ENCODE assay signal across 8 cellular contexts in the genomic region with DNA sequence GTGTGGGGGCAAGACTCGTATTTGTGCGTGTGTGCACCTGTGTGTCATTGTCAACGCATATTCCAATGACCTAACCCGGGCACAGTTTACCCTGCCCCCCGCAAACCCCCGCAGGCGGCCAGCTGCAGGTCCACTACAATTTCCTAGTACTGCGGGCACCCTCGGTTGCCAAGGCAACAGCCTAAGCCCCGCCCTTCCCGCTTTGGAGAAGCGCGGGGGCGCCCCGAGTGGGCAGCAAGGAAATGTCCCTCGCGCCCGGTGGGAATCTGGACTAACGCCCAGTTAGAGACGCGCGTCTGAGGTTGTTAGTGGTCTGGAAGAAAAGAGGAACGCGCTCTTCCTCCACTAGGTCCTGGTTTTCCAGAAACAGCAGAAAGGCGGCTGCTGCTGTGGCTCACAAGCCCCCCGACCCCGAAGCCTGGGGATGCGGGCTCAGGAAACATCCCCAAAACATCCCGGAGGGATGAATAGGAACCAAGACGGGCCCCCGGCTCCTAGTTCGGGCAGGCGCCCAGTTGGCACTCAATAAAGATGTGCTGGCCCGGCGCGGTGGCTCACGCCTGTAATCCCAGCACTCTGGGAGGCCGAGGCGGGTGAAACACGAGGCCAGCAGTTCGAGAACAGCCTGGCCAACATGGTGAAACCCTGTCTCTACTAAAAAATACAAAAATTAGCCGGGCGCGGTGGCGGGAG. TPM values are rescaled to one million over a fixed set of nuclear protein-coding genes. Genes with fewer than 3 reads are reported as not detected.
DNase-seq lines count a peak whose midpoint lies in the region; ATAC-seq, FAIRE-seq and TF ChIP-seq lines count a peak whose summit lies in the region.

No MANE protein-coding gene starts in this region.

- WGBS in GM12878 (ENCODE audit: insufficient coverage, insufficient replicate concordance, low lambda C conversion rate, missing lambda C conversion rate): 53% methylated on average over 45 of the region's 45 CpGs

- TF ChIP-seq EP300 in GM12878 (IDR thresholded peaks at IDR 0.05; ENCODE audit: borderline replicate concordance in 1 of 2, control insufficient read depth in 1 of 2, low read depth in 2 of 2, low read length in 2 of 2): no peak

- SMC1A ChIA-PET in GM12878 (lab: Charles Lee; ENCODE audit: uncharacterized antibody, unreplicated experiment): interaction anchor here (1.5 to 5.2 kb wide), 2 partner anchors 12 to 34 kb away, joined by 4 to 33 read pairs; partner anchors contain the start of genes PARP3 and RRP9

- H3K4me2 ChIP-seq in GM12878 (ENCODE audit: control insufficient read depth, insufficient read depth): peak overlapping the region; percentile 76

- CTCF ChIA-PET in GM12878 (lab: Yijun Ruan, JAX): interaction anchor here (0.9 to 5.3 kb wide), 4 partner anchors 13 to 33 kb away, joined by 3 to 79 read pairs (median 4); partner anchors contain the start of genes PARP3 and RRP9

- H3K9me3 ChIP-seq in GM12878 (replicated peaks; ENCODE audit: control insufficient read depth, insufficient read depth, low read length): no peaks in the 10 kb centered on the region
- H3K9me3 ChIP-seq in iPS-18a (ENCODE audit: control insufficient read depth, low read depth, low read length): no peaks in the 10 kb centered on the region

- intact Hi-C loops in GM12878 (cut with micrococcal nuclease; ENCODE audit: unreplicated experiment): no loop called here

- H3K27me3 ChIP-seq in GM12878 (replicated peaks in 1 of 2; ENCODE audit: control insufficient read depth in 2 of 2, insufficient read depth in 2 of 2, low read length in 1 of 2) (no peaks in the 10 kb centered on the region), iPS-18a (ENCODE audit: control insufficient read depth, insufficient read depth, low read length) (peaks cover 40% of the 10 kb centered on the region)

- ATAC-seq in GM12878: no peak

- in situ Hi-C loops in GM12878 (cut with MboI): no loop called here

- H3K36me3 ChIP-seq in GM12878 (ENCODE audit: control insufficient read depth in 2 of 2, insufficient read depth in 2 of 2, low read length in 1 of 2): no peaks in the 10 kb centered on the region
- H3K36me3 ChIP-seq in iPS-18a (ENCODE audit: control insufficient read depth, low read depth, low read length): no peaks in the 10 kb centered on the region

- POLR2A ChIA-PET in GM12878 (lab: Charles Lee): interaction anchor here (0.7 kb wide), 1 partner anchor 33 kb away, joined by 3 read pairs; no protein-coding TSS in a partner anchor

- BruUV-seq in GM12878 (replicated peaks; lab: Mats Ljungman, UMichigan): no TSS peak

- H3K27ac ChIP-seq in GM12878 (ENCODE audit: control insufficient read depth, insufficient read depth) (no peak overlapping the region), iPS-18a (ENCODE audit: low read length) (no peak overlapping the region)

- FAIRE-seq in GM12878 (lab: Jason Lieb, UNC) (no peak), GM19239 (lab: Jason Lieb, UNC) (no peak)

- no peak overlapping the region; the same call in 1 of the 2 replicates for H3K9ac ChIP-seq in GM12878 (ENCODE audit: control insufficient read depth, insufficient read depth, low read length)
- no peak overlapping the region for H3K9ac ChIP-seq in iPS-18a (ENCODE audit: low read length)

- DNase-seq in DMS53 (lab: John Stamatoyannopoulos, UW) (peak; percentile 13), DMS53 treated with DMSO at 0.1 percent for 48 hours (lab: John Stamatoyannopoulos, UW; ENCODE audit: unreplicated experiment) (no peak), NCI-H69 (lab: John Stamatoyannopoulos, UW) (peak; percentile 88), GM12878 (ENCODE audit: low read depth, low spot score) (no peak), retina (peak; percentile 90), GM19239 (ENCODE audit: insufficient read length, low spot score) (no peak), NCI-H1048 (lab: John Stamatoyannopoulos, UW) (no peak)

- H3K4me3 ChIP-seq in GM12878 (peak overlapping the region; percentile 84; the same call in 1 of the 2 replicates), iPS-18a (ENCODE audit: low read length) (peak overlapping the region; percentile 52)

- H3K4me1 ChIP-seq in GM12878 (ENCODE audit: control insufficient read depth, insufficient read depth, low read length) (peaks cover 15% of the 10 kb centered on the region), iPS-18a (ENCODE audit: control insufficient read depth, low read depth, low read length) (peaks cover 13% of the 10 kb centered on the region)

- H4K20me1 ChIP-seq in GM12878 (ENCODE audit: control insufficient read depth, insufficient read depth): no peaks in the 10 kb centered on the region

- RAD21 ChIA-PET in GM12878 (lab: Charles Lee; ENCODE audit: unreplicated experiment): interaction anchor here (0.9 kb wide), 1 partner anchor 81 kb away, joined by 3 read pairs; the partner anchor contains the start of gene DUSP7

- peak overlapping the region; percentile 85 for H2AFZ ChIP-seq in GM12878 (ENCODE audit: control insufficient read depth, low read depth, low read length)

- no peak for TF ChIP-seq POLR2A in GM12878 (IDR thresholded peaks at IDR 0.05; ENCODE audit: low read depth, low read length)

- TF ChIP-seq RAD21 in GM12878 (IDR thresholded peaks at IDR 0.05; ENCODE audit: insufficient read depth, low read depth, low read length): no peak

- H3K79me2 ChIP-seq in GM12878 (ENCODE audit: control insufficient read depth, insufficient read depth, low read length): peaks cover 5% of the 10 kb centered on the region; the same call in 1 of the 2 replicates

- no peak for TF ChIP-seq CTCF in GM12878 (IDR thresholded peaks at IDR 0.05 in 2 of 3, conservative IDR thresholded peaks at IDR 0.05 in 1 of 3; ENCODE audit: control insufficient read depth in 2 of 3, extremely low read depth in 1 of 3, insufficient read depth in 1 of 3, low read depth in 3 of 3, low read length in 3 of 3)

RNA-seq across cellular contexts. Expression of gene ABHD14A, which starts 1.1 kb away (rescaled TPM):
- 2.9 TPM in 2 replicates for total RNA-seq in GM12878 (2013; cell fraction: nucleolus; rRNA removed)
- total RNA-seq in GM12878 (2014; rRNA removed): 12.2 and 13.1 TPM in 2 replicates
- total RNA-seq in GM12878 (2014; rRNA removed; fragmentation: Illumina TruSeq; extraction: Trizol): 5.0 and 5.9 TPM in 2 replicates
- total RNA-seq in GM12878 (2021): 9.3 and 12.2 TPM in 2 replicates
- 4.0 TPM for polyA plus RNA-seq in GM12878 (2011; ENCODE audit: low read depth)
- polyA plus RNA-seq in GM12878 (2011; rRNA removed): 4.9 and 6.5 TPM in 2 replicates
- polyA plus RNA-seq in GM12878 (2011; cell fraction: cytosol; rRNA removed): 14.2 and 22.6 TPM in 2 replicates
- 6.8 and 7.8 TPM in 2 replicates for polyA plus RNA-seq in GM12878 (2011; cell fraction: nucleus; rRNA removed)
- 7.6 and 8.2 TPM in 2 replicates for polyA plus RNA-seq in GM12878 (2012)
- polyA plus RNA-seq in GM12878 (2014; fragmentation: Illumina TruSeq; extraction: Trizol): 2.4 and 5.6 TPM in 2 replicates
- polyA plus RNA-seq in GM12878 (2014; fragmentation: Nextera tagmentation; extraction: Ambion mirVana): 1 to 10 TPM; 1.2 to 2.2 TPM
- polyA plus RNA-seq in GM12878 (2014; rRNA removed): 12.6 and 12.9 TPM in 2 replicates
- polyA plus RNA-seq in GM12878 (2016; fragmentation: Nextera tagmentation; extraction: Ambion mirVana): 10 to 100 TPM; 22.4 to 27.0 TPM
- 2.6 and 6.4 TPM in 2 replicates for polyA minus RNA-seq in GM12878 (2011; rRNA and poly(A)+ RNA removed)
- polyA minus RNA-seq in GM12878 (2011; cell fraction: cytosol; rRNA and poly(A)+ RNA removed): 2.9 and 3.9 TPM in 2 replicates
- 0.86 and 1.6 TPM in 2 replicates for polyA minus RNA-seq in GM12878 (2011; cell fraction: nucleus; rRNA and poly(A)+ RNA removed)

RNA-seq across cellular contexts. Expression of gene ABHD14B, which starts 2.2 kb away (rescaled TPM):
- 29.6 and 35.3 TPM in 2 replicates for total RNA-seq in GM12878 (2013; cell fraction: nucleolus; rRNA removed)
- total RNA-seq in GM12878 (2014; rRNA removed) (59.9 and 62.4 TPM in 2 replicates), GM12878 (2014; rRNA removed; fragmentation: Illumina TruSeq; extraction: Trizol) (28.9 and 30.5 TPM in 2 replicates), GM12878 (2021) (58.3 and 58.8 TPM in 2 replicates)
- polyA plus RNA-seq in GM12878 (2011; ENCODE audit: low read depth): 35.7 TPM
- polyA plus RNA-seq in GM12878 (2011; rRNA removed) (45.4 and 76.5 TPM in 2 replicates), GM12878 (2014; fragmentation: Illumina TruSeq; extraction: Trizol) (35.9 and 51.1 TPM in 2 replicates), GM12878 (2014; fragmentation: Nextera tagmentation; extraction: Ambion mirVana) (10 to 100 TPM in 1 of 2 experiments, 1 to 10 TPM in 1; 7.8 to 14.2 TPM), GM12878 (2014; rRNA removed) (73.0 and 80.4 TPM in 2 replicates), GM12878 (2016; fragmentation: Nextera tagmentation; extraction: Ambion mirVana) (10 to 100 TPM; 47.2 to 50.9 TPM)
- polyA plus RNA-seq in GM12878 (2011; cell fraction: cytosol; rRNA removed): 80.0 and 92.8 TPM in 2 replicates
- 39.8 and 51.9 TPM in 2 replicates for polyA plus RNA-seq in GM12878 (2011; cell fraction: nucleus; rRNA removed)
- polyA plus RNA-seq in GM12878 (2012): 54.6 and 64.2 TPM in 2 replicates
- 53.4 and 78.7 TPM in 2 replicates for polyA minus RNA-seq in GM12878 (2011; rRNA and poly(A)+ RNA removed)
- 18.1 and 25.1 TPM in 2 replicates for polyA minus RNA-seq in GM12878 (2011; cell fraction: cytosol; rRNA and poly(A)+ RNA removed)
- polyA minus RNA-seq in GM12878 (2011; cell fraction: nucleus; rRNA and poly(A)+ RNA removed): 12.8 and 21.3 TPM in 2 replicates

RNA-seq across cellular contexts. Expression of gene ACY1, which starts 7.3 kb away (rescaled TPM):
- total RNA-seq in GM12878 (2013; cell fraction: nucleolus; rRNA removed): 11.6 and 14.6 TPM in 2 replicates
- 28.9 and 35.1 TPM in 2 replicates for total RNA-seq in GM12878 (2014; rRNA removed)
- 19.0 and 22.3 TPM in 2 replicates for total RNA-seq in GM12878 (2014; rRNA removed; fragmentation: Illumina TruSeq; extraction: Trizol)
- total RNA-seq in GM12878 (2021): 27.4 and 33.5 TPM in 2 replicates
- polyA plus RNA-seq in GM12878 (2011; ENCODE audit: low read depth): 62.9 TPM
- polyA plus RNA-seq in GM12878 (2011; rRNA removed): 12.5 and 18.5 TPM in 2 replicates
- polyA plus RNA-seq in GM12878 (2011; cell fraction: cytosol; rRNA removed): 31.5 and 32.0 TPM in 2 replicates
- 36.7 and 37.0 TPM in 2 replicates for polyA plus RNA-seq in GM12878 (2011; cell fraction: nucleus; rRNA removed)
- 30.6 and 33.0 TPM in 2 replicates for polyA plus RNA-seq in GM12878 (2012)
- polyA plus RNA-seq in GM12878 (2014; fragmentation: Illumina TruSeq; extraction: Trizol): 6.4 and 18.8 TPM in 2 replicates
- polyA plus RNA-seq in GM12878 (2014; fragmentation: Nextera tagmentation; extraction: Ambion mirVana): 10 to 100 TPM; 19.8 to 28.2 TPM
- 31.3 and 42.2 TPM in 2 replicates for polyA plus RNA-seq in GM12878 (2014; rRNA removed)
- 10 to 100 TPM; 32.0 to 37.0 TPM for polyA plus RNA-seq in GM12878 (2016; fragmentation: Nextera tagmentation; extraction: Ambion mirVana)
- polyA minus RNA-seq in GM12878 (2011; rRNA and poly(A)+ RNA removed): 18.5 and 20.4 TPM in 2 replicates
- 7.4 and 9.5 TPM in 2 replicates for polyA minus RNA-seq in GM12878 (2011; cell fraction: cytosol; rRNA and poly(A)+ RNA removed)
- 10.3 and 14.9 TPM in 2 replicates for polyA minus RNA-seq in GM12878 (2011; cell fraction: nucleus; rRNA and poly(A)+ RNA removed)

RNA-seq across cellular contexts. Expression of gene PCBP4, which starts 8.7 kb away (rescaled TPM):
- total RNA-seq in GM12878 (2013; cell fraction: nucleolus; rRNA removed): 7.2 and 8.2 TPM in 2 replicates
- total RNA-seq in GM12878 (2014; rRNA removed) (10.7 and 11.5 TPM in 2 replicates), GM12878 (2014; rRNA removed; fragmentation: Illumina TruSeq; extraction: Trizol) (4.2 and 4.7 TPM in 2 replicates), GM12878 (2021) (13.3 and 14.5 TPM in 2 replicates)
- 4.1 TPM for polyA plus RNA-seq in GM12878 (2011; ENCODE audit: low read depth)
- polyA plus RNA-seq in GM12878 (2011; rRNA removed) (2.7 and 4.2 TPM in 2 replicates), GM12878 (2014; fragmentation: Illumina TruSeq; extraction: Trizol) (1.9 and 4.7 TPM in 2 replicates), GM12878 (2014; fragmentation: Nextera tagmentation; extraction: Ambion mirVana) (under 1 TPM; 0.05 to 0.24 TPM), GM12878 (2014; rRNA removed) (13.4 and 15.3 TPM in 2 replicates), GM12878 (2016; fragmentation: Nextera tagmentation; extraction: Ambion mirVana) (1 to 10 TPM; 3.6 to 4.0 TPM)
- 6.2 and 6.8 TPM in 2 replicates for polyA plus RNA-seq in GM12878 (2011; cell fraction: cytosol; rRNA removed)
- 21.4 and 24.7 TPM in 2 replicates for polyA plus RNA-seq in GM12878 (2011; cell fraction: nucleus; rRNA removed)
- 6.4 and 9.0 TPM in 2 replicates for polyA plus RNA-seq in GM12878 (2012)
- 1.4 and 4.2 TPM in 2 replicates for polyA minus RNA-seq in GM12878 (2011; rRNA and poly(A)+ RNA removed)
- 0.94 and 3.1 TPM in 2 replicates for polyA minus RNA-seq in GM12878 (2011; cell fraction: cytosol; rRNA and poly(A)+ RNA removed)
- polyA minus RNA-seq in GM12878 (2011; cell fraction: nucleus; rRNA and poly(A)+ RNA removed): 2.2 and 2.5 TPM in 2 replicates

RNA-seq across cellular contexts. Expression of gene RPL29, which starts 19.7 kb away (rescaled TPM):
- total RNA-seq in GM12878 (2013; cell fraction: nucleolus; rRNA removed): 312 and 327 TPM in 2 replicates
- total RNA-seq in GM12878 (2014; rRNA removed) (1,707 and 1,708 TPM in 2 replicates), GM12878 (2014; rRNA removed; fragmentation: Illumina TruSeq; extraction: Trizol) (2,030 and 2,061 TPM in 2 replicates), GM12878 (2021) (1,814 and 1,873 TPM in 2 replicates)
- polyA plus RNA-seq in GM12878 (2011; ENCODE audit: low read depth): 2,919 TPM
- polyA plus RNA-seq in GM12878 (2011; rRNA removed) (1,274 and 1,606 TPM in 2 replicates), GM12878 (2014; fragmentation: Illumina TruSeq; extraction: Trizol) (1,724 and 2,477 TPM in 2 replicates), GM12878 (2014; fragmentation: Nextera tagmentation; extraction: Ambion mirVana) (1,000 to 10,000 TPM; 1,053 to 1,085 TPM), GM12878 (2014; rRNA removed) (2,075 and 2,190 TPM in 2 replicates), GM12878 (2016; fragmentation: Nextera tagmentation; extraction: Ambion mirVana) (1,000 to 10,000 TPM; 1,397 to 1,403 TPM)
- polyA plus RNA-seq in GM12878 (2011; cell fraction: cytosol; rRNA removed): 2,998 and 3,537 TPM in 2 replicates
- polyA plus RNA-seq in GM12878 (2011; cell fraction: nucleus; rRNA removed): 1,112 and 1,184 TPM in 2 replicates
- 3,236 and 3,576 TPM in 2 replicates for polyA plus RNA-seq in GM12878 (2012)
- polyA minus RNA-seq in GM12878 (2011; rRNA and poly(A)+ RNA removed): 1,357 and 1,638 TPM in 2 replicates
- 571 and 626 TPM in 2 replicates for polyA minus RNA-seq in GM12878 (2011; cell fraction: cytosol; rRNA and poly(A)+ RNA removed)
- polyA minus RNA-seq in GM12878 (2011; cell fraction: nucleus; rRNA and poly(A)+ RNA removed): 256 and 363 TPM in 2 replicates

Comparison
In these comparisons a context has a peak if more than half of its experiments do, and no peak if none do; other contexts are left out.
1. DNase-seq: peak in DMS53 (single experiment), NCI-H69 (single experiment) and retina (single experiment); none in DMS53 treated with DMSO at 0.1 percent for 48 hours (single experiment), GM12878 (single experiment), GM19239 (single experiment) and NCI-H1048 (single experiment).